1 cellular context compared by ENCODE assay signal in genomic region chr16:86884256-86884655, GRCh38.
TF ChIP-seq lines count a peak whose summit lies in the region.

No MANE protein-coding gene starts in this region.

TF ChIP-seq in HepG2, 621 proteins besides CTCF, POLR2A, EP300 and RAD21 (continued from another document):
- TF ChIP-seq CSRNP2 (CRISPR knock-in tag; conservative IDR thresholded peaks at IDR 0.05; ENCODE audit: low read depth) = no peak
- no peak for TF ChIP-seq ETV6 (CRISPR knock-in tag; conservative IDR thresholded peaks at IDR 0.05)
- no peak for TF ChIP-seq BHLHE40 (IDR thresholded peaks at IDR 0.05; ENCODE audit: low read length)
- TF ChIP-seq ZNF407 (CRISPR knock-in tag; IDR thresholded peaks at IDR 0.05; ENCODE audit: not compliant biosample characterization) = no peak
